In genomic region chr2:130327703-130328527, GRCh38 we compare ENCODE assay signal across 1 cellular context.
TF ChIP-seq lines count a peak whose summit lies in the region.

No MANE protein-coding gene starts in this region.

TF ChIP-seq in GM23338, 12 proteins besides CTCF, POLR2A, EP300 and RAD21 (continued from another document):
- TF ChIP-seq, protein P1, sequence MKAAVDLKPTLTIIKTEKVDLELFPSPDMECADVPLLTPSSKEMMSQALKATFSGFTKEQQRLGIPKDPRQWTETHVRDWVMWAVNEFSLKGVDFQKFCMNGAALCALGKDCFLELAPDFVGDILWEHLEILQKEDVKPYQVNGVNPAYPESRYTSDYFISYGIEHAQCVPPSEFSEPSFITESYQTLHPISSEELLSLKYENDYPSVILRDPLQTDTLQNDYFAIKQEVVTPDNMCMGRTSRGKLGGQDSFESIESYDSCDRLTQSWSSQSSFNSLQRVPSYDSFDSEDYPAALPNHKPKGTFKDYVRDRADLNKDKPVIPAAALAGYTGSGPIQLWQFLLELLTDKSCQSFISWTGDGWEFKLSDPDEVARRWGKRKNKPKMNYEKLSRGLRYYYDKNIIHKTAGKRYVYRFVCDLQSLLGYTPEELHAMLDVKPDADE (IDR thresholded peaks at IDR 0.05) = no peak
- TF ChIP-seq EZH2 (IDR thresholded peaks at IDR 0.05; ENCODE audit: low read depth, unreplicated experiment) = no peak
- TF ChIP-seq, protein P2, sequence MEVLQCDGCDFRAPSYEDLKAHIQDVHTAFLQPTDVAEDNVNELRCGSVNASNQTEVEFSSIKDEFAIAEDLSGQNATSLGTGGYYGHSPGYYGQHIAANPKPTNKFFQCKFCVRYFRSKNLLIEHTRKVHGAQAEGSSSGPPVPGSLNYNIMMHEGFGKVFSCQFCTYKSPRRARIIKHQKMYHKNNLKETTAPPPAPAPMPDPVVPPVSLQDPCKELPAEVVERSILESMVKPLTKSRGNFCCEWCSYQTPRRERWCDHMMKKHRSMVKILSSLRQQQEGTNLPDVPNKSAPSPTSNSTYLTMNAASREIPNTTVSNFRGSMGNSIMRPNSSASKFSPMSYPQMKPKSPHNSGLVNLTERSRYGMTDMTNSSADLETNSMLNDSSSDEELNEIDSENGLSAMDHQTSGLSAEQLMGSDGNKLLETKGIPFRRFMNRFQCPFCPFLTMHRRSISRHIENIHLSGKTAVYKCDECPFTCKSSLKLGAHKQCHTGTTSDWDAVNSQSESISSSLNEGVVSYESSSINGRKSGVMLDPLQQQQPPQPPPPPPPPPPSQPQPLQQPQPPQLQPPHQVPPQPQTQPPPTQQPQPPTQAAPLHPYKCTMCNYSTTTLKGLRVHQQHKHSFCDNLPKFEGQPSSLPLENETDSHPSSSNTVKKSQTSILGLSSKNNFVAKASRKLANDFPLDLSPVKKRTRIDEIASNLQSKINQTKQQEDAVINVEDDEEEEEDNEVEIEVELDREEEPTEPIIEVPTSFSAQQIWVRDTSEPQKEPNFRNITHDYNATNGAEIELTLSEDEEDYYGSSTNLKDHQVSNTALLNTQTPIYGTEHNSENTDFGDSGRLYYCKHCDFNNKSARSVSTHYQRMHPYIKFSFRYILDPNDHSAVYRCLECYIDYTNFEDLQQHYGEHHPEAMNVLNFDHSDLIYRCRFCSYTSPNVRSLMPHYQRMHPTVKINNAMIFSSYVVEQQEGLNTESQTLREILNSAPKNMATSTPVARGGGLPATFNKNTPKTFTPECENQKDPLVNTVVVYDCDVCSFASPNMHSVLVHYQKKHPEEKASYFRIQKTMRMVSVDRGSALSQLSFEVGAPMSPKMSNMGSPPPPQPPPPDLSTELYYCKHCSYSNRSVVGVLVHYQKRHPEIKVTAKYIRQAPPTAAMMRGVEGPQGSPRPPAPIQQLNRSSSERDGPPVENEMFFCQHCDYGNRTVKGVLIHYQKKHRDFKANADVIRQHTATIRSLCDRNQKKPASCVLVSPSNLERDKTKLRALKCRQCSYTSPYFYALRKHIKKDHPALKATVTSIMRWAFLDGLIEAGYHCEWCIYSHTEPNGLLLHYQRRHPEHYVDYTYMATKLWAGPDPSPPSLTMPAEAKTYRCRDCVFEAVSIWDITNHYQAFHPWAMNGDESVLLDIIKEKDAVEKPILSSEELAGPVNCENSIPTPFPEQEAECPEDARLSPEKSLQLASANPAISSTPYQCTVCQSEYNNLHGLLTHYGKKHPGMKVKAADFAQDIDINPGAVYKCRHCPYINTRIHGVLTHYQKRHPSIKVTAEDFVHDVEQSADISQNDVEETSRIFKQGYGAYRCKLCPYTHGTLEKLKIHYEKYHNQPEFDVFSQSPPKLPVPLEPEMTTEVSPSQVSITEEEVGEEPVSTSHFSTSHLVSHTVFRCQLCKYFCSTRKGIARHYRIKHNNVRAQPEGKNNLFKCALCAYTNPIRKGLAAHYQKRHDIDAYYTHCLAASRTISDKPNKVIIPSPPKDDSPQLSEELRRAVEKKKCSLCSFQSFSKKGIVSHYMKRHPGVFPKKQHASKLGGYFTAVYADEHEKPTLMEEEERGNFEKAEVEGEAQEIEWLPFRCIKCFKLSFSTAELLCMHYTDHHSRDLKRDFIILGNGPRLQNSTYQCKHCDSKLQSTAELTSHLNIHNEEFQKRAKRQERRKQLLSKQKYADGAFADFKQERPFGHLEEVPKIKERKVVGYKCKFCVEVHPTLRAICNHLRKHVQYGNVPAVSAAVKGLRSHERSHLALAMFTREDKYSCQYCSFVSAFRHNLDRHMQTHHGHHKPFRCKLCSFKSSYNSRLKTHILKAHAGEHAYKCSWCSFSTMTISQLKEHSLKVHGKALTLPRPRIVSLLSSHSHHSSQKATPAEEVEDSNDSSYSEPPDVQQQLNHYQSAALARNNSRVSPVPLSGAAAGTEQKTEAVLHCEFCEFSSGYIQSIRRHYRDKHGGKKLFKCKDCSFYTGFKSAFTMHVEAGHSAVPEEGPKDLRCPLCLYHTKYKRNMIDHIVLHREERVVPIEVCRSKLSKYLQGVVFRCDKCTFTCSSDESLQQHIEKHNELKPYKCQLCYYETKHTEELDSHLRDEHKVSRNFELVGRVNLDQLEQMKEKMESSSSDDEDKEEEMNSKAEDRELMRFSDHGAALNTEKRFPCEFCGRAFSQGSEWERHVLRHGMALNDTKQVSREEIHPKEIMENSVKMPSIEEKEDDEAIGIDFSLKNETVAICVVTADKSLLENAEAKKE (CRISPR knock-in tag; IDR thresholded peaks at IDR 0.05) = no peak
- no peak for TF ChIP-seq NANOG (IDR thresholded peaks at IDR 0.05; ENCODE audit: borderline replicate concordance)
